In genomic region chr6:116101790-116102189, GRCh38 we compare ENCODE assay signal across 7 cellular contexts. TPM values are rescaled to one million over a fixed set of nuclear protein-coding genes. Genes with fewer than 3 reads are reported as not detected.
DNase-seq lines count a peak whose midpoint lies in the region; ATAC-seq and TF ChIP-seq lines count a peak whose summit lies in the region.

No MANE protein-coding gene starts in this region.

- POLR2A ChIA-PET in HEK293 (lab: Yijun Ruan, JAX) = interaction anchor here (1.7 to 1.9 kb wide), 2 partner anchors 10 to 93 kb away, joined by 6 to 10 read pairs; no protein-coding TSS in a partner anchor
- POLR2A ChIA-PET in activated CD4-positive, alpha-beta memory T cell treated with anti-CD3 and anti-CD28 coated beads for 36 hours (lab: Charles Lee) = interaction anchor here (0.8 kb wide), 1 partner anchor 10 kb away, joined by 4 read pairs; no protein-coding TSS in a partner anchor

- H3K36me3 Mint-ChIP-seq in activated CD4-positive, alpha-beta memory T cell treated with anti-CD3 and anti-CD28 coated beads for 36 hours = peaks cover 8% of the 10 kb centered on the region
- peaks cover 16% of the 10 kb centered on the region for H3K36me3 Mint-ChIP-seq in stimulated activated effector memory CD8-positive, alpha-beta T cell treated with anti-CD3 and anti-CD28 coated beads, Interleukin-12 subunit alpha, Interleukin-12 subunit beta, amount 100 ng/mL, for 72 hours

- DNase-seq in activated CD4-positive, alpha-beta memory T cell treated with anti-CD3 and anti-CD28 coated beads for 36 hours = no peak
- DNase-seq in stimulated activated effector memory CD8-positive, alpha-beta T cell treated with anti-CD3 and anti-CD28 coated beads, Interleukin-12 subunit alpha, Interleukin-12 subunit beta, amount 100 ng/mL, for 72 hours (ENCODE audit: low spot score in 2 of 2) = no peak
- no peak for DNase-seq in globus pallidus (ENCODE audit: low spot score)

- H3K9me3 Mint-ChIP-seq in activated CD4-positive, alpha-beta memory T cell treated with anti-CD3 and anti-CD28 coated beads for 36 hours = peaks cover under 1% of the 10 kb centered on the region
- H3K9me3 Mint-ChIP-seq in stimulated activated effector memory CD8-positive, alpha-beta T cell treated with anti-CD3 and anti-CD28 coated beads, Interleukin-12 subunit alpha, Interleukin-12 subunit beta, amount 100 ng/mL, for 72 hours = no peaks in the 10 kb centered on the region

- peaks cover 6% of the 10 kb centered on the region for H3K27me3 ChIP-seq in iPS-15b (ENCODE audit: control insufficient read depth, insufficient read depth, low read length)

- intact Hi-C loops in activated CD4-positive, alpha-beta memory T cell treated with anti-CD3 and anti-CD28 coated beads for 36 hours (cut with micrococcal nuclease) = loop anchor here (1.0 to 5.0 kb wide), 5 partner anchors 153 to 1381 kb away; partner anchors contain the start of genes DCBLD1, KPNA5, RWDD1 and TSPYL1

- H3K27ac ChIP-seq in HEK293 (ENCODE audit: extremely low read depth, low read depth, low read length) = no peak overlapping the region; the same call in 1 of the 2 replicates

- ATAC-seq in stimulated activated effector memory CD8-positive, alpha-beta T cell treated with anti-CD3 and anti-CD28 coated beads, Interleukin-12 subunit alpha, Interleukin-12 subunit beta, amount 100 ng/mL, for 72 hours = no peak
- ATAC-seq in HG03039 (IDR thresholded peaks at IDR 0.05; ENCODE audit: unreplicated experiment) (no peak), HG02938 (IDR thresholded peaks at IDR 0.05; ENCODE audit: unreplicated experiment) (no peak)

- no peak for TF ChIP-seq CTCF in HEK293 (tag by site-specific recombination; IDR thresholded peaks at IDR 0.05)

- H3K9ac ChIP-seq in iPS-15b (ENCODE audit: low read depth, low read length) = no peak overlapping the region

- H3K27ac Mint-ChIP-seq in activated CD4-positive, alpha-beta memory T cell treated with anti-CD3 and anti-CD28 coated beads for 36 hours = peak overlapping the region; percentile 80
- peak overlapping the region; percentile 10 for H3K27ac Mint-ChIP-seq in stimulated activated effector memory CD8-positive, alpha-beta T cell treated with anti-CD3 and anti-CD28 coated beads, Interleukin-12 subunit alpha, Interleukin-12 subunit beta, amount 100 ng/mL, for 72 hours

- H3K27me3 Mint-ChIP-seq in activated CD4-positive, alpha-beta memory T cell treated with anti-CD3 and anti-CD28 coated beads for 36 hours = no peaks in the 10 kb centered on the region

- CTCF ChIA-PET in HEK293 (lab: Yijun Ruan, JAX) = interaction anchor here (0.5 to 3.8 kb wide), 7 partner anchors 10 to 167 kb away, joined by 3 to 37 read pairs (median 4); no protein-coding TSS in a partner anchor
- CTCF ChIA-PET in activated CD4-positive, alpha-beta memory T cell treated with anti-CD3 and anti-CD28 coated beads for 36 hours (lab: Charles Lee) = interaction anchor here (1.0 to 1.9 kb wide), 3 partner anchors 9 to 90 kb away, joined by 3 to 12 read pairs (median 8); no protein-coding TSS in a partner anchor

- no peaks in the 10 kb centered on the region for H3K9me3 ChIP-seq in HEK293 (ENCODE audit: control insufficient read depth, insufficient read depth, low read depth, low read length)
- H3K9me3 ChIP-seq in iPS-15b (ENCODE audit: control insufficient read depth, insufficient read depth, low read length) = no peaks in the 10 kb centered on the region

- H3K4me1 ChIP-seq in HEK293 (ENCODE audit: control insufficient read depth, insufficient read depth, low read length) (peaks cover 3% of the 10 kb centered on the region; the same call in 1 of the 2 replicates), iPS-15b (ENCODE audit: control insufficient read depth, insufficient read depth, low read length) (peaks cover 32% of the 10 kb centered on the region)

- H3K4me3 ChIP-seq in HEK293 (ENCODE audit: low read depth, low read length) (peak overlapping the region; percentile 81), iPS-15b (ENCODE audit: low read depth, low read length) (peak overlapping the region; percentile 86)

- H3K4me1 Mint-ChIP-seq in activated CD4-positive, alpha-beta memory T cell treated with anti-CD3 and anti-CD28 coated beads for 36 hours (ENCODE audit: low read depth) = peaks cover 55% of the 10 kb centered on the region
- H3K4me1 Mint-ChIP-seq in stimulated activated effector memory CD8-positive, alpha-beta T cell treated with anti-CD3 and anti-CD28 coated beads, Interleukin-12 subunit alpha, Interleukin-12 subunit beta, amount 100 ng/mL, for 72 hours = peaks cover 48% of the 10 kb centered on the region

- H3K4me3 Mint-ChIP-seq in activated CD4-positive, alpha-beta memory T cell treated with anti-CD3 and anti-CD28 coated beads for 36 hours = peak overlapping the region; percentile 89
- peak overlapping the region; percentile 87 for H3K4me3 Mint-ChIP-seq in stimulated activated effector memory CD8-positive, alpha-beta T cell treated with anti-CD3 and anti-CD28 coated beads, Interleukin-12 subunit alpha, Interleukin-12 subunit beta, amount 100 ng/mL, for 72 hours

- H3K36me3 ChIP-seq in HEK293 (ENCODE audit: control insufficient read depth in 2 of 2, insufficient read depth in 1 of 2, low read length in 2 of 2) (peaks cover 2 to 9% of the 10 kb centered on the region in 2 experiments; a peak in 1 of 3 replicates), iPS-15b (ENCODE audit: control insufficient read depth, insufficient read depth, low read length) (no peaks in the 10 kb centered on the region)

TF ChIP-seq in HEK293, 187 proteins besides CTCF, POLR2A, EP300 and RAD21 (continues in another document):
- TF ChIP-seq ZBTB10 (tag by site-specific recombination; IDR thresholded peaks at IDR 0.05) = no peak
- no peak for TF ChIP-seq ZNF785 (tag by site-specific recombination; IDR thresholded peaks at IDR 0.05)
- TF ChIP-seq ZBTB20 (tag by site-specific recombination; IDR thresholded peaks at IDR 0.05) = no peak
- no peak for TF ChIP-seq ZNF530 (tag by site-specific recombination; IDR thresholded peaks at IDR 0.05; ENCODE audit: low read depth)
- TF ChIP-seq ZNF211 (tag by site-specific recombination; IDR thresholded peaks at IDR 0.05; ENCODE audit: low read depth) = no peak
- TF ChIP-seq ZNF529 (tag by site-specific recombination; IDR thresholded peaks at IDR 0.05; ENCODE audit: insufficient replicate concordance) = no peak
- no peak for TF ChIP-seq SP7 (tag by site-specific recombination; IDR thresholded peaks at IDR 0.05)
- TF ChIP-seq REST (tag by site-specific recombination; IDR thresholded peaks at IDR 0.05) = no peak

RNA-seq across cellular contexts. Expression of gene NT5DC1, which starts 1.1 kb away (rescaled TPM):
- total RNA-seq in activated CD4-positive, alpha-beta memory T cell treated with anti-CD3 and anti-CD28 coated beads for 36 hours = 10 to 100 TPM; 51.1 to 51.3 TPM

RNA-seq across cellular contexts. Expression of gene COL10A1, which starts 24.1 kb away (rescaled TPM):
- total RNA-seq in activated CD4-positive, alpha-beta memory T cell treated with anti-CD3 and anti-CD28 coated beads for 36 hours = not detected

RNA-seq across cellular contexts. Expression of gene FRK, which starts 41.1 kb away (rescaled TPM):
- under 1 TPM; 0.02 TPM for total RNA-seq in activated CD4-positive, alpha-beta memory T cell treated with anti-CD3 and anti-CD28 coated beads for 36 hours
